9 cellular contexts compared by ENCODE assay signal in the genomic region with DNA sequence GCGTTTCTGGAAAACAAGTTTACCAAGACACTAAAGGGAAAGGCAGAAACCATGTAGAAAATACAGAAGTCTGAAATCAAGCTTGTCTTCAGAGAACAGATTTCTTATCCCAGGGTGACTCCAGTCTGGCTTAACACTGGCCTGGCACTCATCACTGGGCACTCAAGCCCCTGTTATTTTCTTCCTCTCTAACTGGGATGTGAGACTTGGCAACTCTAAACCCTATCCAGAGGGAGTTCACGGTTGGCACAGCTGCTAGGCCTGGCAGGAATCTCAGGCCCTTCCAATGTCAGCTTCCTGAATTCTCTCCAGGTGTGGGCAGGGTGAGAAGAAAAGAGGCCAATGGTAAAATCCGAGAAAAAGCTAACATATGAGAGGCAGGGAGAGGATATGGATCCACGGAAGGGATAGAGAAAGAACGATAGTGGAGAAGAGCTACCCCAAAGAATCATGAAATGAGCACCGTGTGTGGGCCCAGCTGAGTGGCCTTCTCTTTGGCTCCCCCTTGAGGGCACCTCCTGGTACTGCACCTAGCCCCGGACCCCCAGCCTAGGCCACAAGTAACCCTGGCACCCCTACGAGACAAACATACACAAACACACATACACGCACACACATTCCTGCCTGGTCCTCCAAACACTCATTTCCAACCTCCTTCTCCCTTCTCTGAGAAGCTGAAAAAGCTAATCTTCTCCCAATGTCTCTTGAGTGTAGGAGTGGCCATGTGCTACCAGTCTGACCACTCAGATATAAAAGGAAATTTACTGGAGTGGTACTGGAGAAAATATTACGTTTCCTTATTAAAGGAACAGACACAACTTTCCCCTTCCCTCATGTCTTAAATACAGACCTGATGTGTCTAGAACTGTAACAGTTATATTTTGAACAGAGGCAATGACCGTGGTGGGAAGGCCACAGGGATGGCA. TPM values are rescaled to one million over a fixed set of nuclear protein-coding genes. Genes with fewer than 3 reads are reported as not detected.
A peak's percentile ranks its signal among the peaks of the same experiment; 100 is the strongest.
DNase-seq lines count a peak whose midpoint lies in the region; ATAC-seq and TF ChIP-seq lines count a peak whose summit lies in the region.
"Had no signal": no experiment of that assay in that cellular context is flagged by ENCODE, and none has a peak within 500 bp of the region (broad histone marks: within the 10 kb centered on the region; RNA-seq: fewer than 3 reads in every experiment).

No MANE protein-coding gene starts in this region.

- peak; percentile 69 for TF ChIP-seq RAD21 in SK-N-SH (IDR thresholded peaks at IDR 0.05; ENCODE audit: low read length)

- H3K4me2 ChIP-seq in SK-N-SH: no peak overlapping the region

- WGBS in SK-N-SH (ENCODE audit: low lambda C conversion rate): 11% methylated on average over 11 of the region's 11 CpGs

- H3K9me3 ChIP-seq in SK-N-SH: no peaks in the 10 kb centered on the region

- CTCF ChIA-PET in Calu3 (lab: Charles Lee) (interaction anchor here (0.6 to 1.0 kb wide), 4 partner anchors 36 to 801 kb away, joined by 3 to 6 read pairs (median 4); no protein-coding TSS in a partner anchor), SK-N-SH (lab: Yijun Ruan, JAX) (interaction anchor here (0.6 to 2.7 kb wide), 17 partner anchors 9 to 1333 kb away, joined by 3 to 23 read pairs (median 4); no protein-coding TSS in a partner anchor)

- no peak overlapping the region for H3K27ac ChIP-seq in SK-N-SH (ENCODE audit: low read depth in 2 of 2, low read length in 1 of 2)

- DNase-seq in Calu3: peak; percentile 52
- DNase-seq in GM19240 (ENCODE audit: insufficient read length, low spot score): peak; percentile 19
- peak; percentile 69 for DNase-seq in SK-N-SH
- no peak for DNase-seq in retinal pigment epithelial cell (ENCODE audit: low read depth)
- no peak for DNase-seq in NCI-H1105 (lab: John Stamatoyannopoulos, UW)
- DNase-seq: left cardiac atrium had no signal

- H3F3A ChIP-seq in SK-N-SH (replicated peaks; ENCODE audit: insufficient read depth): no peaks in the 10 kb centered on the region

- H3K9me3 Mint-ChIP-seq in Calu3 (ENCODE audit: low read depth, unreplicated experiment): no peaks in the 10 kb centered on the region

- peaks cover 46% of the 10 kb centered on the region for H3K27me3 Mint-ChIP-seq in Calu3 (ENCODE audit: unreplicated experiment)

- intact Hi-C loops in Calu3 (cut with micrococcal nuclease; ENCODE audit: unreplicated experiment): no loop called here

- no peaks in the 10 kb centered on the region for H3K36me3 Mint-ChIP-seq in Calu3 (ENCODE audit: insufficient read depth, unreplicated experiment)

- no peaks in the 10 kb centered on the region for H3K79me2 ChIP-seq in SK-N-SH (ENCODE audit: insufficient read depth)

- BruUV-seq in Calu3 (replicated peaks; lab: Mats Ljungman, UMichigan): no TSS peak

- no peak overlapping the region for H3K4me3 ChIP-seq in SK-N-SH (ENCODE audit: low read depth in 2 of 2, low read length in 1 of 2)
- no peak overlapping the region for H3K4me3 ChIP-seq in retinal pigment epithelial cell (ENCODE audit: low read length)

- no peaks in the 10 kb centered on the region for H3K27me3 ChIP-seq in SK-N-SH (ENCODE audit: insufficient read depth)

- no peak overlapping the region for H2AFZ ChIP-seq in SK-N-SH (ENCODE audit: low read depth)

- POLR2A ChIA-PET in SK-N-SH (lab: Yijun Ruan, JAX): no interaction called here

- H4K20me1 ChIP-seq in SK-N-SH (ENCODE audit: insufficient read depth): no peaks in the 10 kb centered on the region

- no peaks in the 10 kb centered on the region for H3K4me1 Mint-ChIP-seq in Calu3 (ENCODE audit: low read depth, unreplicated experiment)

- no peak for TF ChIP-seq EP300 in SK-N-SH (IDR thresholded peaks at IDR 0.05; ENCODE audit: borderline replicate concordance in 1 of 2, low read depth in 1 of 2, low read length in 1 of 2)

- ATAC-seq in HG03159 (IDR thresholded peaks at IDR 0.05; ENCODE audit: unreplicated experiment) (peak; percentile 92), esophagus mucosa (peak; percentile 64), GM18873 (IDR thresholded peaks at IDR 0.05; ENCODE audit: low FRiP score, unreplicated experiment) (no peak)

- no peak overlapping the region for H3K4me3 Mint-ChIP-seq in Calu3 (ENCODE audit: low read depth, unreplicated experiment)

- TF ChIP-seq CTCF in Calu3 (IDR thresholded peaks at IDR 0.05; ENCODE audit: unreplicated experiment): peak; percentile 71
- peak; percentile 83 for TF ChIP-seq CTCF in SK-N-SH (IDR thresholded peaks at IDR 0.05)
- TF ChIP-seq CTCF in retinal pigment epithelial cell (conservative IDR thresholded peaks at IDR 0.05; ENCODE audit: low read depth, low read length): peak; percentile 84

- no peak overlapping the region for H3K9ac ChIP-seq in SK-N-SH

- H3K4me1 ChIP-seq in SK-N-SH (ENCODE audit: control insufficient read depth in 1 of 2, insufficient read depth in 2 of 2, low read depth in 1 of 2, low read length in 1 of 2): no peaks in the 10 kb centered on the region

- no peak overlapping the region for H3K27ac Mint-ChIP-seq in Calu3 (ENCODE audit: unreplicated experiment)

- H3K9me2 ChIP-seq in SK-N-SH: no peaks in the 10 kb centered on the region

- H3K36me3 ChIP-seq in SK-N-SH (replicated peaks in 1 of 2; ENCODE audit: control insufficient read depth in 1 of 2, insufficient read depth in 2 of 2, low read length in 1 of 2): no peaks in the 10 kb centered on the region

TF ChIP-seq in SK-N-SH, 30 proteins besides CTCF, POLR2A, EP300 and RAD21:
- TF ChIP-seq EZH2phosphoT487 (IDR thresholded peaks at IDR 0.05; ENCODE audit: borderline replicate concordance, low read depth) (no peak), TCF12 (IDR thresholded peaks at IDR 0.05) (no peak), SMC3 (IDR thresholded peaks at IDR 0.05; ENCODE audit: low read depth, low read length) (peak; percentile 43; the same call in 1 of the 2 replicates)
TF ChIP-seq in SK-N-SH: peak in this region for 1.

RNA-seq across cellular contexts. Expression of a gene that starts 16.6 kb away (rescaled TPM):
- total RNA-seq in Calu3 (2022): 0.07 TPM in 1 of 2 replicates, not detected in the other
- polyA plus RNA-seq in SK-N-SH (2012; rRNA removed): not detected in 2 replicates
- polyA plus RNA-seq in SK-N-SH (2012; cell fraction: cytosol; rRNA removed): not detected in 2 replicates
- polyA plus RNA-seq in SK-N-SH (2012; cell fraction: nucleus; rRNA removed): not detected in 2 replicates
- under 0.01 TPM for total RNA-seq in esophagus mucosa

Comparison
In these comparisons a context has a peak if more than half of its experiments do, and no peak if none do; other contexts are left out.
1. DNase-seq: peak in Calu3 (single experiment), GM19240 (single experiment) and SK-N-SH (single experiment); none in retinal pigment epithelial cell (single experiment) and NCI-H1105 (single experiment).
2. Peak in every context shown above with its lines, with median percentiles within 50 percentile points of each other: CTCF ChIP-seq.